In the genomic region with DNA sequence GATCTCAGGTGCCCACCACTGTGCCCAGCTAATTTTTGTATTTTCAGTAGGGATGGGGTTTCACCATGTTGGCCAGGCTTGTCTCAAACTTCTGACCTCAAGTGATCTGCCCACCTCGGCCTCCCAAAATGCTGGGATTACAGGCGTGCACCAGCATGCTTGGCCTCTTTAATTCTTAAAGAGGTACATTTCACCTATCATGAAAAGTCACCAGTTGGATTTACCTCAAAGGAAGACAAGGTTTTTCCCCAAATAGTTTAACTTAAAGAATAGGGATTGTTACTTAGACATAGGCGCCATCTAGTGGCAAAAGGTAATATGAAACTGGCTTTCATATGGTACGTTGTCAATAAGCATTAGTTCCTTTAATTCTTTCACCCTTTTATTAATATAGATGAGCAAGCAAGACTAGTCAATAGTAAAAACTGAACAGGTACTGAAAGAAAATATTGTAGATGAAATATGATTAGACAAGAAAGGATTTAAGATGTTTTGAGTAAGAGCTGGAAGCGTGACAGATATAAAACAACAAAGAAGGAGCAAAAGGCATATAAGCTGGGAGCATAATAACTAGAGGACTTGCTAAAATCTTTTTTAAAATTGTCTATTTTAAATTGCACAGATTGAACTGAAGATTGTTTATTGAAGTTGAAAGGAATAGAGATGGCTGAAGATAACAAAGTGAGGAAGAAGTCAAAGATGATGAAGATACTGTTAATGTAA, we compare ENCODE assay signal across 8 cellular contexts. TPM values are rescaled to one million over a fixed set of nuclear protein-coding genes. Genes with fewer than 3 reads are reported as not detected.
A peak's percentile ranks its signal among the peaks of the same experiment; 100 is the strongest.
DNase-seq lines count a peak whose midpoint lies in the region; ATAC-seq and TF ChIP-seq lines count a peak whose summit lies in the region.

No MANE protein-coding gene starts in this region.

- H4K20me1 ChIP-seq in SU-DHL-6 (ENCODE audit: low read depth, low read length) = no peaks in the 10 kb centered on the region

- no peak overlapping the region for H3K4me3 ChIP-seq in SU-DHL-6 (ENCODE audit: insufficient read depth, low read length, poor library complexity, severe bottlenecking)
- H3K4me3 ChIP-seq in prostate gland = no peak overlapping the region

- no peaks in the 10 kb centered on the region for H3K27me3 ChIP-seq in SU-DHL-6 (ENCODE audit: low read length)
- no peaks in the 10 kb centered on the region for H3K27me3 ChIP-seq in prostate gland (replicated peaks; ENCODE audit: insufficient read depth)

- no peak overlapping the region for H3K9ac ChIP-seq in SU-DHL-6 (ENCODE audit: low read length)

- intact Hi-C loops in prostate gland (cut with DNase I) = no loop called here

- H3K9me3 ChIP-seq in SU-DHL-6 (ENCODE audit: insufficient read depth, low read length) = no peaks in the 10 kb centered on the region
- no peaks in the 10 kb centered on the region for H3K9me3 ChIP-seq in prostate gland

- ATAC-seq in HG02623 (IDR thresholded peaks at IDR 0.05; ENCODE audit: unreplicated experiment) = peak; percentile 84

- TF ChIP-seq POLR2A in prostate gland (IDR thresholded peaks at IDR 0.05) = no peak

- no peaks in the 10 kb centered on the region for H3F3A ChIP-seq in SU-DHL-6 (ENCODE audit: insufficient read depth)

- no peaks in the 10 kb centered on the region for H3K4me1 ChIP-seq in prostate gland (replicated peaks)

- no peaks in the 10 kb centered on the region for H3K79me2 ChIP-seq in SU-DHL-6 (ENCODE audit: insufficient read depth, low read length)

- H3K9me2 ChIP-seq in SU-DHL-6 (replicated peaks; ENCODE audit: insufficient read depth, low read length) = no peaks in the 10 kb centered on the region

- H3K27ac ChIP-seq in SU-DHL-6 (ENCODE audit: low read depth, low read length) = no peak overlapping the region
- no peak overlapping the region for H3K27ac ChIP-seq in prostate gland

- whole genome bisulfite sequencing in prostate gland = 55% methylated on average over 5 of the region's 5 CpGs

- peak; percentile 59 for TF ChIP-seq CTCF in GM12872 (IDR thresholded peaks at IDR 0.05; ENCODE audit: insufficient read depth, low read depth, low read length)
- peak; percentile 73 for TF ChIP-seq CTCF in SU-DHL-6 (IDR thresholded peaks at IDR 0.05; ENCODE audit: insufficient read depth, low read length, poor library complexity, severe bottlenecking)
- peak in 3 of 4 experiments; percentile 44 to 61 (median 57) for TF ChIP-seq CTCF in prostate gland (IDR thresholded peaks at IDR 0.05)

- no peak overlapping the region for H2AFZ ChIP-seq in SU-DHL-6 (ENCODE audit: low read depth, low read length, severe bottlenecking)

- no peak overlapping the region for H3K4me2 ChIP-seq in SU-DHL-6 (ENCODE audit: low read depth, low read length, poor library complexity, severe bottlenecking)

- DNase-seq in AML-193 (lab: John Stamatoyannopoulos, UW) = peak; percentile 70 to 77
- DNase-seq in NCI-H1092 treated with DMSO at 0.1 percent for 48 hours (lab: John Stamatoyannopoulos, UW) = peak; percentile 43
- DNase-seq in fibroblast of peridontal ligament (ENCODE audit: extremely low read depth) = peak; percentile 87
- peak; percentile 17 for DNase-seq in prostate gland (ENCODE audit: low spot score)
- DNase-seq in occipital lobe (lab: John Stamatoyannopoulos, UW) = no peak

- H3K36me3 ChIP-seq in SU-DHL-6 (ENCODE audit: low read length) = no peaks in the 10 kb centered on the region
- no peaks in the 10 kb centered on the region for H3K36me3 ChIP-seq in prostate gland

RNA-seq across cellular contexts. Expression of a gene that starts 35.0 kb away (rescaled TPM):
- total RNA-seq in prostate gland (10 to 100 TPM; 25.1 to 43.1 TPM), occipital lobe (101 TPM)
